Comparison of ENCODE assay signal across 7 cellular contexts in the genomic region with DNA sequence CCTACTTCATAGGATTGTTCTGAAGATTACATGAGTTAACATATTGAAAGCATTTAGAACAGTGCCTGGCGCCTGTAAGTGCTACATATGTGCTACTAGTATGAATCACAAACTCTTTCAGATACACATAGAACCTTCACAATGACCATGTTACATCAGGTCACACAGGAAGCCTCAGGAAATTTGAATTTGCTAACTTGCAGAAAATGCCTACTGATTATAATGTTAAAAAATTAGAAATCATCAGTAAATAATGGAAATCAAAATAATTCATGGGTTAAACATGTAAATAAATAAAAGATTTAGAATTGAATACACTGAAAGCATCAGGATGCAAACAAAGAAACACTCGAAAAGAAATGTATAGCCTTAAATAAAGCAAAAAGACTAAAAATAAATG.
"Had no signal": no experiment of that assay in that cellular context is flagged by ENCODE, and none has a peak within 500 bp of the region (broad histone marks: within the 10 kb centered on the region; RNA-seq: fewer than 3 reads in every experiment).

No MANE protein-coding gene starts in this region.

- DNase-seq: H9, HCEC 1CT, IMR-90, KBM-7 had no signal

- H3K27ac Mint-ChIP-seq: GM23338, H9 had no signal

- H3K4me3 Mint-ChIP-seq: GM23338, H9 had no signal

- ATAC-seq: GM23338 had no signal

- H3K4me1 Mint-ChIP-seq: GM23338, H9 had no signal

- H3K9me3 Mint-ChIP-seq: GM23338, H9 had no signal

- H3K4me3 ChIP-seq: GM23338 had no signal

- H3K27ac ChIP-seq: HL-60, KMS-11 had no signal

- H3K9ac ChIP-seq: KMS-11 had no signal
